ENCODE assay signal across 8 cellular contexts in genomic region chr11:65260756-65261590, GRCh38. TPM values are rescaled to one million over a fixed set of nuclear protein-coding genes. Genes with fewer than 3 reads are reported as not detected.
A peak's percentile ranks its signal among the peaks of the same experiment; 100 is the strongest.
DNase-seq lines count a peak whose midpoint lies in the region; ATAC-seq and TF ChIP-seq lines count a peak whose summit lies in the region.

No MANE protein-coding gene starts in this region.

- H3K4me3 ChIP-seq in DND-41 (ENCODE audit: low read depth in 1 of 2, low read length in 2 of 2) = peak overlapping the region; percentile 88 to 94
- peak overlapping the region; percentile 52 to 87 (median 64) for H3K4me3 ChIP-seq in liver (ENCODE audit: low read depth in 1 of 3, low read length in 3 of 3)
- peak overlapping the region; percentile 52 to 73 (median 62) for H3K4me3 ChIP-seq in transverse colon

- H3K4me1 ChIP-seq in DND-41 (ENCODE audit: insufficient read depth, low read length) (peaks cover 36% of the 10 kb centered on the region), liver (ENCODE audit: control insufficient read depth in 4 of 4, insufficient read depth in 4 of 4, low read length in 3 of 4) (peaks cover 2 to 16% (median 11%) of the 10 kb centered on the region in 4 donors), transverse colon (peaks cover 7 to 17% (median 11%) of the 10 kb centered on the region in 4 donors)

- H3K27me3 ChIP-seq in DND-41 (ENCODE audit: insufficient read depth, low read length, poor library complexity) = no peaks in the 10 kb centered on the region
- H3K27me3 ChIP-seq in liver (ENCODE audit: control insufficient read depth in 4 of 4, insufficient read depth in 4 of 4, low read length in 3 of 4) = no peaks in the 10 kb centered on the region
- no peaks in the 10 kb centered on the region for H3K27me3 ChIP-seq in transverse colon

- H3K27ac ChIP-seq in DND-41 (ENCODE audit: low read length) (peak overlapping the region; percentile 92), liver (ENCODE audit: low read depth in 1 of 2, low read length in 2 of 2) (peak overlapping the region; percentile 69 to 89), transverse colon (peak overlapping the region; percentile 86 to 97 (median 92))

- peaks cover 48% of the 10 kb centered on the region for H3K79me2 ChIP-seq in DND-41 (ENCODE audit: insufficient read depth, low read length)

- 66% methylated on average over 26 of the region's 26 CpGs for WGBS in liver
- WGBS in transverse colon (ENCODE audit: low coverage in 1 of 2), 2 donors = 66 to 76% methylated on average over 8 to 26 of the region's 26 CpGs

- H3K36me3 ChIP-seq in DND-41 (ENCODE audit: insufficient read depth, low read length) = peaks cover 19% of the 10 kb centered on the region
- no peaks in the 10 kb centered on the region for H3K36me3 ChIP-seq in liver (ENCODE audit: control insufficient read depth in 4 of 4, insufficient read depth in 3 of 4, low read depth in 1 of 4, low read length in 3 of 4)
- H3K36me3 ChIP-seq in transverse colon = no peaks in the 10 kb centered on the region

- TF ChIP-seq POLR2A in transverse colon (IDR thresholded peaks at IDR 0.05) = no peak

- peak overlapping the region; percentile 96 for H3K4me2 ChIP-seq in DND-41 (ENCODE audit: insufficient read depth, low read length)

- ATAC-seq in DND-41 (ENCODE audit: insufficient read depth, low read depth) (peak; percentile 35; the same call in 1 of the 3 replicates), HG03039 (IDR thresholded peaks at IDR 0.05; ENCODE audit: unreplicated experiment) (peak; percentile 13)
- no peak for ATAC-seq in activated naive CD8-positive, alpha-beta T cell treated with anti-CD3 and anti-CD28 coated beads, Interleukin-2, amount 50 U/mL, for 24 hours

- intact Hi-C loops in transverse colon (cut with DNase I; ENCODE audit: low total_unique reads) = no loop called here

- peak overlapping the region; percentile 90 for H2AFZ ChIP-seq in DND-41 (ENCODE audit: low read depth, low read length)

- in situ Hi-C loops in transverse colon (cut with MboI; ENCODE audit: low pct_ligation_motif_present in 1 of 4, low pct_unique_long_range_greater_than_20kb in 1 of 4, low sequenced_read_pairs in 3 of 4) = no loop called here

- DNase-seq in DND-41 (no peak), transverse colon (no peak), HT-29 (ENCODE audit: low spot score) (no peak), NCI-H1417 treated with DMSO at 0.1 percent for 48 hours (lab: John Stamatoyannopoulos, UW) (no peak), NCI-H128 (lab: John Stamatoyannopoulos, UW; ENCODE audit: unreplicated experiment) (no peak)
- DNase-seq in activated naive CD8-positive, alpha-beta T cell treated with anti-CD3 and anti-CD28 coated beads, Interleukin-2, amount 50 U/mL, for 24 hours = no peak

- peaks cover 3% of the 10 kb centered on the region for H3K27me3 Mint-ChIP-seq in activated naive CD8-positive, alpha-beta T cell treated with anti-CD3 and anti-CD28 coated beads, Interleukin-2, amount 50 U/mL, for 24 hours

- peak overlapping the region; percentile 96 for H3K27ac Mint-ChIP-seq in activated naive CD8-positive, alpha-beta T cell treated with anti-CD3 and anti-CD28 coated beads, Interleukin-2, amount 50 U/mL, for 24 hours

- peaks cover 48% of the 10 kb centered on the region for H3K4me1 Mint-ChIP-seq in activated naive CD8-positive, alpha-beta T cell treated with anti-CD3 and anti-CD28 coated beads, Interleukin-2, amount 50 U/mL, for 24 hours

- H4K20me1 ChIP-seq in DND-41 (ENCODE audit: insufficient read depth, low read length) = peaks cover 10% of the 10 kb centered on the region; the same call in 1 of the 2 replicates

- H3K9ac ChIP-seq in DND-41 (ENCODE audit: low read depth, low read length) (peak overlapping the region; percentile 98), liver (ENCODE audit: low read depth in 1 of 2, low read length in 2 of 2) (peak overlapping the region; percentile 66 to 73)

- no peak for TF ChIP-seq EP300 in transverse colon (IDR thresholded peaks at IDR 0.05; ENCODE audit: low read depth)

- H3K36me3 Mint-ChIP-seq in activated naive CD8-positive, alpha-beta T cell treated with anti-CD3 and anti-CD28 coated beads, Interleukin-2, amount 50 U/mL, for 24 hours (ENCODE audit: low read depth) = peaks cover 26% of the 10 kb centered on the region

- TF ChIP-seq RAD21 in liver (IDR thresholded peaks at IDR 0.05) = no peak

- TF ChIP-seq CTCF in DND-41 (IDR thresholded peaks at IDR 0.05; ENCODE audit: borderline replicate concordance, extremely low read depth, low read length, poor library complexity, severe bottlenecking) (no peak), liver (IDR thresholded peaks at IDR 0.05; ENCODE audit: low read depth, low read length, missing input control) (no peak), transverse colon (IDR thresholded peaks at IDR 0.05) (no peak)

- H3K4me3 Mint-ChIP-seq in activated naive CD8-positive, alpha-beta T cell treated with anti-CD3 and anti-CD28 coated beads, Interleukin-2, amount 50 U/mL, for 24 hours = peak overlapping the region; percentile 93

- H3K9me3 ChIP-seq in DND-41 (ENCODE audit: insufficient read depth, low read length, severe bottlenecking) = no peaks in the 10 kb centered on the region
- no peaks in the 10 kb centered on the region for H3K9me3 ChIP-seq in liver (ENCODE audit: control insufficient read depth in 4 of 4, low read length in 3 of 4)
- H3K9me3 ChIP-seq in transverse colon = no peaks in the 10 kb centered on the region

- no peaks in the 10 kb centered on the region for H3K9me3 Mint-ChIP-seq in activated naive CD8-positive, alpha-beta T cell treated with anti-CD3 and anti-CD28 coated beads, Interleukin-2, amount 50 U/mL, for 24 hours

TF ChIP-seq in liver, 16 proteins besides CTCF, POLR2A, EP300 and RAD21 (continues in another document):
- TF ChIP-seq SP1 (IDR thresholded peaks at IDR 0.05) (no peak), NR2F2 (IDR thresholded peaks at IDR 0.05) (no peak), FOXA2 (IDR thresholded peaks at IDR 0.05) (no peak), REST (IDR thresholded peaks at IDR 0.05) (no peak), FOXA1 (IDR thresholded peaks at IDR 0.05) (no peak), HNF4G (IDR thresholded peaks at IDR 0.05) (no peak), RXRA (IDR thresholded peaks at IDR 0.05) (no peak), YY1 (IDR thresholded peaks at IDR 0.05) (no peak), HNF4A (conservative IDR thresholded peaks at IDR 0.05) (no peak), MAX (IDR thresholded peaks at IDR 0.05) (no peak), GABPA (IDR thresholded peaks at IDR 0.05 in 1 of 2, conservative IDR thresholded peaks at IDR 0.05 in 1 of 2) (no peak), JUND (IDR thresholded peaks at IDR 0.05) (no peak), ZBTB33 (IDR thresholded peaks at IDR 0.05) (peak; percentile 11), ATF3 (IDR thresholded peaks at IDR 0.05) (no peak), TAF1 (conservative IDR thresholded peaks at IDR 0.05) (peak; percentile 4)

RNA-seq across cellular contexts. Expression of gene POLA2, which starts 0.8 kb away (rescaled TPM):
- 1 to 10 TPM; 4.9 to 6.1 TPM for total RNA-seq in liver
- polyA plus RNA-seq in liver = 1 to 10 TPM; 1.5 TPM
- 10 to 100 TPM in 1 of 4 donors, 1 to 10 TPM in 3; 3.0 to 17.5 (median 6.2) TPM for total RNA-seq in transverse colon
- total RNA-seq in HT-29 (2014; rRNA removed; shearing (Covaris generic)) = 24.8 and 27.5 TPM in 2 replicates

RNA-seq across cellular contexts. Expression of gene CDC42EP2, which starts 53.7 kb away (rescaled TPM):
- total RNA-seq in liver (1 to 10 TPM; 1.9 to 3.4 TPM), transverse colon (10 to 100 TPM in 3 of 4 donors, 1 to 10 TPM in 1; 9.1 to 22.7 (median 14.5) TPM)
- 1 to 10 TPM; 1.8 to 2.0 TPM for polyA plus RNA-seq in liver
- total RNA-seq in HT-29 (2014; rRNA removed; shearing (Covaris generic)) = 30.9 and 36.5 TPM in 2 replicates
